Comparison of ENCODE assay signal across 8 cellular contexts in genomic region chr13:112711528-112712265, GRCh38. TPM values are rescaled to one million over a fixed set of nuclear protein-coding genes. Genes with fewer than 3 reads are reported as not detected.
DNase-seq lines count a peak whose midpoint lies in the region; ATAC-seq and TF ChIP-seq lines count a peak whose summit lies in the region.

No MANE protein-coding gene starts in this region.

- no peak for TF ChIP-seq POLR2A in gastroesophageal sphincter (IDR thresholded peaks at IDR 0.05)

- H3K27ac ChIP-seq in gastroesophageal sphincter (peak overlapping the region; percentile 67 to 91 (median 87)), neutrophil (peak overlapping the region; percentile 20)

- 2 to 16% methylated on average over 11 to 16 of the region's 22 CpGs for WGBS in gastroesophageal sphincter (ENCODE audit: low coverage in 1 of 2), 2 donors

- H3K9me3 ChIP-seq in gastroesophageal sphincter: peaks cover 0 to 9% (median 0%) of the 10 kb centered on the region in 3 donors
- H3K9me3 ChIP-seq in neutrophil: no peaks in the 10 kb centered on the region

- DNase-seq in AG08395 (ENCODE audit: low spot score) (peak; percentile 98), GM13976 (ENCODE audit: low spot score) (peak; percentile 76), HS-5 (ENCODE audit: low read depth) (peak; percentile 71), UCSD-AML1 (lab: John Stamatoyannopoulos, UW; ENCODE audit: unreplicated experiment) (peak; percentile 44), SHP77 treated with DMSO at 0.1 percent for 48 hours (lab: John Stamatoyannopoulos, UW) (no peak)
- DNase-seq in effector CD8-positive, alpha-beta T cell (lab: John Stamatoyannopoulos, UW): no peak

- TF ChIP-seq CTCF in GM13976 (IDR thresholded peaks at IDR 0.05; ENCODE audit: borderline replicate concordance, control extremely low read depth, extremely low read depth, insufficient read depth, missing control alignments) (no peak), gastroesophageal sphincter (IDR thresholded peaks at IDR 0.05) (peak in 1 of 4 experiments; percentile 29), neutrophil (IDR thresholded peaks at IDR 0.05) (no peak)

- H3K4me1 ChIP-seq in gastroesophageal sphincter: peaks cover 0 to 44% (median 23%) of the 10 kb centered on the region in 3 donors
- peaks cover 0 to 3% of the 10 kb centered on the region in 2 experiments for H3K4me1 ChIP-seq in neutrophil (ENCODE audit: control insufficient read depth in 1 of 2, insufficient read depth in 1 of 2, low read depth in 1 of 2, low read length in 1 of 2)

- peak; percentile 96 for ATAC-seq in gastroesophageal sphincter

- H3K27me3 ChIP-seq in gastroesophageal sphincter (no peaks in the 10 kb centered on the region), neutrophil (no peaks in the 10 kb centered on the region)

- no peak for TF ChIP-seq EP300 in gastroesophageal sphincter (IDR thresholded peaks at IDR 0.05)

- H3K36me3 ChIP-seq in gastroesophageal sphincter: no peaks in the 10 kb centered on the region
- peaks cover 17% of the 10 kb centered on the region for H3K36me3 ChIP-seq in neutrophil

- in situ Hi-C loops in GM13976 (cut with MboI; ENCODE audit: low sequenced_read_pairs, unreplicated experiment): no loop called here

- H3K4me3 ChIP-seq in gastroesophageal sphincter (peak overlapping the region; percentile 5 to 32), neutrophil (ENCODE audit: low read depth in 1 of 2, low read length in 1 of 2) (no peak overlapping the region)

RNA-seq across cellular contexts. Expression of gene ATP11A, which starts 21.9 kb away (rescaled TPM):
- 10 to 100 TPM; 12.9 to 21.7 (median 17.1) TPM for total RNA-seq in gastroesophageal sphincter

Comparison
In these comparisons a context has a peak if more than half of its experiments do, and no peak if none do; other contexts are left out.
1. DNase-seq: peak in AG08395 (single experiment), GM13976 (single experiment), HS-5 (single experiment) and UCSD-AML1 (single experiment); none in effector CD8-positive, alpha-beta T cell (single experiment) and SHP77 treated with DMSO at 0.1 percent for 48 hours (single experiment).
2. H3K4me3 ChIP-seq: peak in gastroesophageal sphincter (2 of 2); none in neutrophil (0 of 2).